15 cellular contexts compared by ENCODE assay signal in genomic region chr16:17290237-17290636, GRCh38.
A peak's percentile ranks its signal among the peaks of the same experiment; 100 is the strongest.
DNase-seq lines count a peak whose midpoint lies in the region; ATAC-seq and TF ChIP-seq lines count a peak whose summit lies in the region.
"Had no signal": no experiment of that assay in that cellular context is flagged by ENCODE, and none has a peak within 500 bp of the region (broad histone marks: within the 10 kb centered on the region; RNA-seq: fewer than 3 reads in every experiment).

No MANE protein-coding gene starts in this region.

- no peak overlapping the region for H2BK120ac ChIP-seq in mesenchymal stem cell (ENCODE audit: low read depth, low read length)

- H3K18ac ChIP-seq in mesenchymal stem cell (ENCODE audit: low read depth in 1 of 2, low read length in 2 of 2), result no peak overlapping the region

- TF ChIP-seq CTCF in tibial artery (IDR thresholded peaks at IDR 0.05), result no peak
- TF ChIP-seq CTCF in CD8-positive, alpha-beta T cell (IDR thresholded peaks at IDR 0.05), result no peak
- no peak for TF ChIP-seq CTCF in foreskin keratinocyte (conservative IDR thresholded peaks at IDR 0.05)

- POLR2A ChIA-PET in CD8-positive, alpha-beta T cell (lab: Charles Lee), result interaction anchor here (0.6 kb wide), 1 partner anchor 145 kb away, joined by 5 read pairs; no protein-coding TSS in a partner anchor

- no peak overlapping the region for H4K91ac ChIP-seq in mesenchymal stem cell (ENCODE audit: low read length)

- H3K9me3 ChIP-seq in mesenchymal stem cell (ENCODE audit: control insufficient read depth, low read length) (no peaks in the 10 kb centered on the region), skeletal muscle tissue (ENCODE audit: control insufficient read depth in 3 of 3, low read length in 3 of 3) (no peaks in the 10 kb centered on the region), tibial artery (no peaks in the 10 kb centered on the region)
- no peaks in the 10 kb centered on the region for H3K9me3 ChIP-seq in CD8-positive, alpha-beta T cell (ENCODE audit: low read length)

- DNase-seq in activated T-helper 1 cell treated with anti-CD3 and anti-CD28 coated beads, Interleukin-12 subunit alpha, Interleukin-12 subunit beta, Interleukin-2, Interleukin-4 antibody, amounts not matched to agents 30 ng/mL and 10 ng/mL and 1 ng/mL, durations not matched to agents 14 hours and 24 hours and 36 hours (ENCODE audit: low spot score), result no peak
- DNase-seq in mesenchymal stem cell, result no peak
- DNase-seq in tibial artery, result peak in 1 of 2 donors; percentile 78
- DNase-seq in CD8-positive, alpha-beta T cell, result no peak
- DNase-seq in foreskin keratinocyte, result no peak
- no peak for DNase-seq in AG08395 (ENCODE audit: low spot score)
- DNase-seq: 8988T; CD4-positive, alpha-beta T cell; DMS79; GOT3; H9 had no signal

- no peak overlapping the region for H2AFZ ChIP-seq in mesenchymal stem cell (ENCODE audit: low read depth, low read length)

- peaks cover 7% of the 10 kb centered on the region for H3K36me3 Mint-ChIP-seq in activated T-helper 1 cell treated with anti-CD3 and anti-CD28 coated beads, Interleukin-12 subunit alpha, Interleukin-12 subunit beta, Interleukin-2, Interleukin-4 antibody, amounts not matched to agents 30 ng/mL and 10 ng/mL and 1 ng/mL, durations not matched to agents 14 hours and 24 hours and 36 hours (ENCODE audit: low read depth)
- peaks cover 3% of the 10 kb centered on the region for H3K36me3 Mint-ChIP-seq in CD8-positive, alpha-beta T cell

- H3K36me3 ChIP-seq in mesenchymal stem cell (ENCODE audit: control insufficient read depth in 1 of 2, insufficient read depth in 2 of 2, low read depth in 1 of 2, low read length in 2 of 2), result peaks cover 0 to 3% of the 10 kb centered on the region in 2 experiments
- H3K36me3 ChIP-seq in skeletal muscle tissue (ENCODE audit: control insufficient read depth in 3 of 3, insufficient read depth in 3 of 3, low read length in 3 of 3), result no peaks in the 10 kb centered on the region
- no peaks in the 10 kb centered on the region for H3K36me3 ChIP-seq in tibial artery
- H3K36me3 ChIP-seq in CD8-positive, alpha-beta T cell (ENCODE audit: insufficient read depth, low read length), result no peaks in the 10 kb centered on the region

- H4K8ac ChIP-seq in mesenchymal stem cell (ENCODE audit: low read length), result no peak overlapping the region

- H3K14ac ChIP-seq in mesenchymal stem cell (ENCODE audit: low read length in 2 of 2), result no peak overlapping the region

- no peaks in the 10 kb centered on the region for H3K79me1 ChIP-seq in mesenchymal stem cell (replicated peaks; ENCODE audit: low read length, poor library complexity, severe bottlenecking)

- no peak overlapping the region for H3K23ac ChIP-seq in mesenchymal stem cell (ENCODE audit: low read length in 2 of 2)

- no peak overlapping the region for H2BK12ac ChIP-seq in mesenchymal stem cell (ENCODE audit: low read length in 2 of 2)

- H3K27ac Mint-ChIP-seq in activated T-helper 1 cell treated with anti-CD3 and anti-CD28 coated beads, Interleukin-12 subunit alpha, Interleukin-12 subunit beta, Interleukin-2, Interleukin-4 antibody, amounts not matched to agents 30 ng/mL and 10 ng/mL and 1 ng/mL, durations not matched to agents 14 hours and 24 hours and 36 hours, result peak overlapping the region; percentile 34
- H3K27ac Mint-ChIP-seq in CD8-positive, alpha-beta T cell, result no peak overlapping the region
- H3K27ac Mint-ChIP-seq: CD4-positive, alpha-beta T cell; H9; IgD-negative memory B cell had no signal

- no peak for ATAC-seq in CD8-positive, alpha-beta T cell
- ATAC-seq in foreskin keratinocyte, result no peak
- ATAC-seq: GM12878 had no signal

- H3K4me3 ChIP-seq in mesenchymal stem cell (ENCODE audit: insufficient read depth in 1 of 2, low read depth in 1 of 2, low read length in 2 of 2) (no peak overlapping the region), skeletal muscle tissue (ENCODE audit: low read length in 3 of 3) (no peak overlapping the region), tibial artery (no peak overlapping the region)
- no peak overlapping the region for H3K4me3 ChIP-seq in CD8-positive, alpha-beta T cell (ENCODE audit: low read depth, low read length)
- H3K4me3 ChIP-seq: BLaER1 treated with 17β-estradiol and CSF1 and Interleukin-3, amounts not matched to agents 10 nM and 100 nM; GM12878 had no signal

- H3K27ac ChIP-seq in mesenchymal stem cell (ENCODE audit: low read length, poor library complexity, severe bottlenecking), result no peak overlapping the region
- peak overlapping the region; percentile 63 for H3K27ac ChIP-seq in skeletal muscle tissue (ENCODE audit: low read depth, low read length)
- peak overlapping the region; percentile 53 to 56 for H3K27ac ChIP-seq in tibial artery
- no peak overlapping the region for H3K27ac ChIP-seq in CD8-positive, alpha-beta T cell (ENCODE audit: low read depth, low read length)
- H3K27ac ChIP-seq in foreskin keratinocyte, result no peak overlapping the region
- H3K27ac ChIP-seq: BLaER1 treated with 17β-estradiol and CSF1 and Interleukin-3, amounts not matched to agents 10 nM and 100 nM had no signal

- H3K27me3 Mint-ChIP-seq in activated T-helper 1 cell treated with anti-CD3 and anti-CD28 coated beads, Interleukin-12 subunit alpha, Interleukin-12 subunit beta, Interleukin-2, Interleukin-4 antibody, amounts not matched to agents 30 ng/mL and 10 ng/mL and 1 ng/mL, durations not matched to agents 14 hours and 24 hours and 36 hours (ENCODE audit: insufficient read depth), result no peaks in the 10 kb centered on the region
- H3K27me3 Mint-ChIP-seq in CD8-positive, alpha-beta T cell (ENCODE audit: low read depth), result no peaks in the 10 kb centered on the region
- H3K27me3 Mint-ChIP-seq: CD4-positive, alpha-beta T cell; IgD-negative memory B cell had no signal

- CTCF ChIA-PET in CD8-positive, alpha-beta T cell (lab: Charles Lee), result interaction anchor here (2.7 kb wide), 1 partner anchor 11 kb away, joined by 10 read pairs; no protein-coding TSS in a partner anchor

- H3K9ac ChIP-seq in mesenchymal stem cell (ENCODE audit: low read length) (peak overlapping the region; percentile 26), skeletal muscle tissue (ENCODE audit: low read depth in 1 of 3, low read length in 3 of 3) (no peak overlapping the region)
- H3K9ac ChIP-seq: BLaER1 treated with 17β-estradiol and CSF1 and Interleukin-3, amounts not matched to agents 10 nM and 100 nM had no signal

- no peak overlapping the region for H3K4me3 Mint-ChIP-seq in activated T-helper 1 cell treated with anti-CD3 and anti-CD28 coated beads, Interleukin-12 subunit alpha, Interleukin-12 subunit beta, Interleukin-2, Interleukin-4 antibody, amounts not matched to agents 30 ng/mL and 10 ng/mL and 1 ng/mL, durations not matched to agents 14 hours and 24 hours and 36 hours
- H3K4me3 Mint-ChIP-seq in CD8-positive, alpha-beta T cell, result no peak overlapping the region
- H3K4me3 Mint-ChIP-seq: CD4-positive, alpha-beta T cell; H9; IgD-negative memory B cell had no signal

- H3K27me3 ChIP-seq in mesenchymal stem cell (ENCODE audit: control insufficient read depth in 1 of 2, insufficient read depth in 1 of 2, low read length in 2 of 2) (no peaks in the 10 kb centered on the region), skeletal muscle tissue (ENCODE audit: control insufficient read depth in 3 of 3, insufficient read depth in 3 of 3, low read length in 3 of 3) (no peaks in the 10 kb centered on the region), tibial artery (no peaks in the 10 kb centered on the region), foreskin keratinocyte (no peaks in the 10 kb centered on the region)
- no peaks in the 10 kb centered on the region for H3K27me3 ChIP-seq in CD8-positive, alpha-beta T cell (ENCODE audit: insufficient read depth, low read length)
- H3K27me3 ChIP-seq: BLaER1 treated with 17β-estradiol and CSF1 and Interleukin-3, amounts not matched to agents 10 nM and 100 nM had no signal

- H3K4me1 Mint-ChIP-seq in activated T-helper 1 cell treated with anti-CD3 and anti-CD28 coated beads, Interleukin-12 subunit alpha, Interleukin-12 subunit beta, Interleukin-2, Interleukin-4 antibody, amounts not matched to agents 30 ng/mL and 10 ng/mL and 1 ng/mL, durations not matched to agents 14 hours and 24 hours and 36 hours (ENCODE audit: low read depth), result peaks cover 17% of the 10 kb centered on the region
- peaks cover 10% of the 10 kb centered on the region for H3K4me1 Mint-ChIP-seq in CD8-positive, alpha-beta T cell (ENCODE audit: low read depth)

- 69% methylated on average over 5 of the region's 6 CpGs for WGBS in mesenchymal stem cell

- no peak overlapping the region for H2AK5ac ChIP-seq in mesenchymal stem cell (ENCODE audit: low read length, severe bottlenecking)

- H2BK15ac ChIP-seq in mesenchymal stem cell (ENCODE audit: low read depth, poor library complexity, severe bottlenecking), result no peak overlapping the region

- H3K4me1 ChIP-seq in mesenchymal stem cell (ENCODE audit: control insufficient read depth, insufficient read depth, low read depth, low read length), result no peaks in the 10 kb centered on the region
- peaks cover 8 to 25% (median 20%) of the 10 kb centered on the region in 3 donors for H3K4me1 ChIP-seq in skeletal muscle tissue (ENCODE audit: control insufficient read depth in 3 of 3, insufficient read depth in 3 of 3, low read length in 3 of 3)
- peaks cover 0 to 44% (median 13%) of the 10 kb centered on the region in 4 donors for H3K4me1 ChIP-seq in tibial artery
- no peaks in the 10 kb centered on the region for H3K4me1 ChIP-seq in CD8-positive, alpha-beta T cell (ENCODE audit: insufficient read depth, low read length)
- H3K4me1 ChIP-seq in foreskin keratinocyte, result no peaks in the 10 kb centered on the region

- no peaks in the 10 kb centered on the region for H3K9me3 Mint-ChIP-seq in activated T-helper 1 cell treated with anti-CD3 and anti-CD28 coated beads, Interleukin-12 subunit alpha, Interleukin-12 subunit beta, Interleukin-2, Interleukin-4 antibody, amounts not matched to agents 30 ng/mL and 10 ng/mL and 1 ng/mL, durations not matched to agents 14 hours and 24 hours and 36 hours
- peaks cover 2% of the 10 kb centered on the region for H3K9me3 Mint-ChIP-seq in CD8-positive, alpha-beta T cell
- H3K9me3 Mint-ChIP-seq: CD4-positive, alpha-beta T cell; H9 had no signal

- no peak overlapping the region for H3K4ac ChIP-seq in mesenchymal stem cell (ENCODE audit: low read depth in 1 of 2, low read length in 2 of 2)

- intact Hi-C loops in activated T-helper 1 cell treated with anti-CD3 and anti-CD28 coated beads, Interleukin-12 subunit alpha, Interleukin-12 subunit beta, Interleukin-2, Interleukin-4 antibody, amounts not matched to agents 30 ng/mL and 10 ng/mL and 1 ng/mL, durations not matched to agents 14 hours and 24 hours and 36 hours (cut with micrococcal nuclease), result no loop called here
- intact Hi-C loops in tibial artery (cut with DNase I; ENCODE audit: low total_unique reads), result no loop called here
- intact Hi-C loops in CD8-positive, alpha-beta T cell (cut with DNase I, micrococcal nuclease), result no loop called here

- H2BK5ac ChIP-seq in mesenchymal stem cell (ENCODE audit: low read depth, low read length, poor library complexity, severe bottlenecking), result no peak overlapping the region

- H3K4me2 ChIP-seq in mesenchymal stem cell (ENCODE audit: low read length, poor library complexity, severe bottlenecking), result no peak overlapping the region
- H3K4me2 ChIP-seq: BLaER1 treated with 17β-estradiol and CSF1 and Interleukin-3, amounts not matched to agents 10 nM and 100 nM had no signal

Comparison
In these comparisons a context has a peak if more than half of its experiments do, and no peak if none do; other contexts are left out.
1. H3K27ac ChIP-seq: peak in skeletal muscle tissue (single experiment) and tibial artery (2 of 2); none in mesenchymal stem cell (single experiment), CD8-positive, alpha-beta T cell (single experiment) and foreskin keratinocyte (single experiment).